ENCODE assay signal across 11 cellular contexts in the genomic region with DNA sequence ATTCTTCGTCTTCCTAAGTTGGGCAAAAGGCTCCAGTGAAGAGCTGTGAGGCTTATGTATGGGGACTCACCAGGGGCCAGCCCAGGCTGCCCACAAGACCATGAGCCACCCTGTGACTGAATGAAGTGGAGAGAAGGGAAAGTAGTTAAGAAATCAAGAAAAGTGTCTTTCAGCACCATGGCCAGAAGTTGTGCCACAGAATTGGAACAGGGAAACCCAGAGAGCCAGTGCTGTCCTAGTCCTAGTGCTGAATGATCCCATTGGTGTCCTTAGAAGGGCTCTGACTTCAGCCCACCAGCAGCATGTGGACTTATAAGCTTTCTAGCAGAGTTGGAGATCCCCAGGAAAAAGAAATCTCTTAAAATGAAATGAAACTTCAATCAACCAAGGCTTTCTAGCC. TPM values are rescaled to one million over a fixed set of nuclear protein-coding genes. Genes with fewer than 3 reads are reported as not detected.
DNase-seq lines count a peak whose midpoint lies in the region; TF ChIP-seq lines count a peak whose summit lies in the region.
"Had no signal": no experiment of that assay in that cellular context is flagged by ENCODE, and none has a peak within 500 bp of the region (broad histone marks: within the 10 kb centered on the region; RNA-seq: fewer than 3 reads in every experiment).

No MANE protein-coding gene starts in this region.

- H3K4me3 ChIP-seq in SK-N-SH (ENCODE audit: low read depth in 2 of 2, low read length in 1 of 2) (no peak overlapping the region), fibroblast of the aortic adventitia (ENCODE audit: low read depth, low read length) (no peak overlapping the region), skeletal muscle cell (ENCODE audit: low read depth, low read length) (no peak overlapping the region), ovary (no peak overlapping the region)

- H3K4me1 ChIP-seq in SK-N-SH (ENCODE audit: control insufficient read depth in 1 of 2, insufficient read depth in 2 of 2, low read depth in 1 of 2, low read length in 1 of 2) (peaks cover 7 to 9% of the 10 kb centered on the region in 2 experiments; a peak in 3 of 4 replicates), ovary (ENCODE audit: insufficient read depth) (no peaks in the 10 kb centered on the region)

- no peaks in the 10 kb centered on the region for H3K9me3 ChIP-seq in SK-N-SH
- H3K9me3 ChIP-seq in ovary: no peaks in the 10 kb centered on the region

- in situ Hi-C loops in GM13977 (cut with MboI; ENCODE audit: low pct_unique_long_range_greater_than_20kb, low sequenced_read_pairs, unreplicated experiment): no loop called here

- intact Hi-C loops in ovary (cut with DNase I): no loop called here

- TF ChIP-seq CTCF in SK-N-SH (IDR thresholded peaks at IDR 0.05) (no peak), fibroblast of the aortic adventitia (IDR thresholded peaks at IDR 0.05; ENCODE audit: insufficient read depth, low read length) (no peak), ovary (IDR thresholded peaks at IDR 0.05) (no peak), GM13977 (IDR thresholded peaks at IDR 0.05; ENCODE audit: extremely low read depth, insufficient read depth, missing control alignments) (no peak)

- H3K9me2 ChIP-seq in SK-N-SH: no peaks in the 10 kb centered on the region

- TF ChIP-seq EP300 in SK-N-SH (IDR thresholded peaks at IDR 0.05; ENCODE audit: borderline replicate concordance in 1 of 2, low read depth in 1 of 2, low read length in 1 of 2) (no peak), ovary (IDR thresholded peaks at IDR 0.05) (no peak)

- H3K27ac ChIP-seq in SK-N-SH (ENCODE audit: low read depth in 2 of 2, low read length in 1 of 2): no peak overlapping the region
- H3K27ac ChIP-seq in ovary: no peak overlapping the region

- no peak overlapping the region for H3K4me2 ChIP-seq in SK-N-SH

- no peak overlapping the region for H3K9ac ChIP-seq in SK-N-SH

- POLR2A ChIA-PET in SK-N-SH (lab: Yijun Ruan, JAX): interaction anchor here (0.6 kb wide), 1 partner anchor 59 kb away, joined by 3 read pairs; no protein-coding TSS in a partner anchor

- no peak for TF ChIP-seq RAD21 in SK-N-SH (IDR thresholded peaks at IDR 0.05; ENCODE audit: low read length)

- no peak overlapping the region for H2AFZ ChIP-seq in SK-N-SH (ENCODE audit: low read depth)

- H3F3A ChIP-seq in SK-N-SH (replicated peaks; ENCODE audit: insufficient read depth): peaks cover 5% of the 10 kb centered on the region

- no peaks in the 10 kb centered on the region; the same call in 1 of the 2 replicates for H3K27me3 ChIP-seq in SK-N-SH (ENCODE audit: insufficient read depth)
- H3K27me3 ChIP-seq in ovary: no peaks in the 10 kb centered on the region

- CTCF ChIA-PET in SK-N-SH (lab: Yijun Ruan, JAX): interaction anchor here (0.6 to 1.4 kb wide), 2 partner anchors 140 to 246 kb away, joined by 3 to 5 read pairs; no protein-coding TSS in a partner anchor

- TF ChIP-seq POLR2A in ovary (IDR thresholded peaks at IDR 0.05): no peak

- no peaks in the 10 kb centered on the region for H4K20me1 ChIP-seq in SK-N-SH (ENCODE audit: insufficient read depth)

- no peaks in the 10 kb centered on the region for H3K36me3 ChIP-seq in SK-N-SH (replicated peaks in 1 of 2; ENCODE audit: control insufficient read depth in 1 of 2, insufficient read depth in 2 of 2, low read length in 1 of 2)
- no peaks in the 10 kb centered on the region for H3K36me3 ChIP-seq in ovary

- DNase-seq in SIG-M5 treated with dmso at 0.1 percent for 504 hours (lab: John Stamatoyannopoulos, UW; ENCODE audit: unreplicated experiment) (peak; percentile 45), SIG-M5 (lab: John Stamatoyannopoulos, UW) (no peak), SK-N-SH (no peak), fibroblast of the aortic adventitia (ENCODE audit: low read depth) (peak; percentile 69), skeletal muscle cell (ENCODE audit: low read depth) (peak; percentile 30), ovary (no peak), GM13977 (ENCODE audit: low spot score) (no peak)
- no peak for DNase-seq in stimulated activated CD8-positive, alpha-beta memory T cell treated with anti-CD3 and anti-CD28 coated beads, Interleukin-4, amount 100 ng/mL, for 48 hours
- DNase-seq: activated T-cell treated with anti-CD3 and anti-CD28 coated beads, Interleukin-2, amount 50 U/mL, for 48 hours; NCI-H1105 treated with DMSO at 0.1 percent for 48 hours had no signal

- 29% methylated on average over 1 of the region's 1 CpG for WGBS in SK-N-SH (ENCODE audit: low lambda C conversion rate)
- 16 to 37% (median 31%) methylated on average over 1 of the region's 1 CpG for WGBS in ovary, 3 donors

- H3K79me2 ChIP-seq in SK-N-SH (ENCODE audit: insufficient read depth): no peaks in the 10 kb centered on the region

TF ChIP-seq in SK-N-SH, 30 proteins besides CTCF, POLR2A, EP300 and RAD21:
- TF ChIP-seq, protein P1, sequence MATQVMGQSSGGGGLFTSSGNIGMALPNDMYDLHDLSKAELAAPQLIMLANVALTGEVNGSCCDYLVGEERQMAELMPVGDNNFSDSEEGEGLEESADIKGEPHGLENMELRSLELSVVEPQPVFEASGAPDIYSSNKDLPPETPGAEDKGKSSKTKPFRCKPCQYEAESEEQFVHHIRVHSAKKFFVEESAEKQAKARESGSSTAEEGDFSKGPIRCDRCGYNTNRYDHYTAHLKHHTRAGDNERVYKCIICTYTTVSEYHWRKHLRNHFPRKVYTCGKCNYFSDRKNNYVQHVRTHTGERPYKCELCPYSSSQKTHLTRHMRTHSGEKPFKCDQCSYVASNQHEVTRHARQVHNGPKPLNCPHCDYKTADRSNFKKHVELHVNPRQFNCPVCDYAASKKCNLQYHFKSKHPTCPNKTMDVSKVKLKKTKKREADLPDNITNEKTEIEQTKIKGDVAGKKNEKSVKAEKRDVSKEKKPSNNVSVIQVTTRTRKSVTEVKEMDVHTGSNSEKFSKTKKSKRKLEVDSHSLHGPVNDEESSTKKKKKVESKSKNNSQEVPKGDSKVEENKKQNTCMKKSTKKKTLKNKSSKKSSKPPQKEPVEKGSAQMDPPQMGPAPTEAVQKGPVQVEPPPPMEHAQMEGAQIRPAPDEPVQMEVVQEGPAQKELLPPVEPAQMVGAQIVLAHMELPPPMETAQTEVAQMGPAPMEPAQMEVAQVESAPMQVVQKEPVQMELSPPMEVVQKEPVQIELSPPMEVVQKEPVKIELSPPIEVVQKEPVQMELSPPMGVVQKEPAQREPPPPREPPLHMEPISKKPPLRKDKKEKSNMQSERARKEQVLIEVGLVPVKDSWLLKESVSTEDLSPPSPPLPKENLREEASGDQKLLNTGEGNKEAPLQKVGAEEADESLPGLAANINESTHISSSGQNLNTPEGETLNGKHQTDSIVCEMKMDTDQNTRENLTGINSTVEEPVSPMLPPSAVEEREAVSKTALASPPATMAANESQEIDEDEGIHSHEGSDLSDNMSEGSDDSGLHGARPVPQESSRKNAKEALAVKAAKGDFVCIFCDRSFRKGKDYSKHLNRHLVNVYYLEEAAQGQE (IDR thresholded peaks at IDR 0.05; ENCODE audit: low read depth, low read length): peak; percentile 100
- no peak for TF ChIP-seq EZH2phosphoT487 (IDR thresholded peaks at IDR 0.05; ENCODE audit: borderline replicate concordance, low read depth)

RNA-seq across cellular contexts. Expression of gene CCSER2, which starts 37.0 kb away (rescaled TPM):
- polyA plus RNA-seq in SK-N-SH (2012; rRNA removed): 8.5 and 12.2 TPM in 2 replicates
- polyA plus RNA-seq in SK-N-SH (2012; cell fraction: cytosol; rRNA removed): 11.3 and 13.8 TPM in 2 replicates
- polyA plus RNA-seq in SK-N-SH (2012; cell fraction: nucleus; rRNA removed): 3.7 and 10.9 TPM in 2 replicates
- 40.8 and 49.6 TPM in 2 replicates for total RNA-seq in fibroblast of the aortic adventitia (ENCODE audit: low replicate concordance)
- total RNA-seq in ovary: 10 to 100 TPM; 26.5 to 86.3 (median 51.5) TPM
- 10 to 100 TPM; 12.2 to 32.2 TPM for polyA plus RNA-seq in ovary

RNA-seq across cellular contexts. Expression of gene RGR, which starts 46.5 kb away (rescaled TPM):
- not detected in 2 replicates for polyA plus RNA-seq in SK-N-SH (2012; rRNA removed)
- polyA plus RNA-seq in SK-N-SH (2012; cell fraction: cytosol; rRNA removed): not detected in 2 replicates
- polyA plus RNA-seq in SK-N-SH (2012; cell fraction: nucleus; rRNA removed): not detected in 2 replicates
- total RNA-seq in fibroblast of the aortic adventitia (ENCODE audit: low replicate concordance): not detected in 2 replicates
- total RNA-seq in ovary: not detected
- polyA plus RNA-seq in ovary: not detected

RNA-seq across cellular contexts. Expression of gene LRIT1, which starts 50.0 kb away (rescaled TPM):
- polyA plus RNA-seq in SK-N-SH (2012; rRNA removed) (not detected in 2 replicates), ovary (not detected)
- not detected in 2 replicates for polyA plus RNA-seq in SK-N-SH (2012; cell fraction: cytosol; rRNA removed)
- not detected in 2 replicates for polyA plus RNA-seq in SK-N-SH (2012; cell fraction: nucleus; rRNA removed)
- total RNA-seq in fibroblast of the aortic adventitia (ENCODE audit: low replicate concordance) (not detected in 2 replicates), ovary (not detected)
- total RNA-seq: SK-MEL-5 had no signal

Comparison
In these comparisons a context has a peak if more than half of its experiments do, and no peak if none do; other contexts are left out.
1. DNase-seq: peak in SIG-M5 treated with dmso at 0.1 percent for 504 hours (single experiment), fibroblast of the aortic adventitia (single experiment) and skeletal muscle cell (single experiment); none in SIG-M5 (single experiment), SK-N-SH (single experiment), ovary (0 of 5), GM13977 (single experiment) and stimulated activated CD8-positive, alpha-beta memory T cell treated with anti-CD3 and anti-CD28 coated beads, Interleukin-4, amount 100 ng/mL, for 48 hours (single experiment).